In the genomic region with DNA sequence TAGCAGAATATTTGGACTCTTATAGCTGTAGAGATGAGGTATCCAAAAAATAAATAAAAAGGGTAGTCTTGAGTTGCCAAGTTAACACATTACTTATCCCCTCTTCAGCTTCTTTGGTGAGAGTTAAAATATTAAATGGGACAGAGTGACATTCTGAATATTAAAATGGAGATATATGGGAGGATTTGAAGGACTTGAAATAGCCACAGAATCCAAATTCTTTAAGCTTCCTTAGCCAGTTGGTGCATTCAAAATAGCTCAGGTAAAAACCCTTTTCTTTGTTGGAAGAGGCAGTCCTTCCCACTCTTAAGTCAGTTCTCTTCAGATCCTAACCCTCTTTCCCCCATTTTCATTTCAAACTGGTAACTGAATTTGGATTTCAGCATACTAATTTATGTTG, we compare ENCODE assay signal across 3 cellular contexts.
"Had no signal": no experiment of that assay in that cellular context is flagged by ENCODE, and none has a peak within 500 bp of the region (broad histone marks: within the 10 kb centered on the region; RNA-seq: fewer than 3 reads in every experiment).

No MANE protein-coding gene starts in this region.

- DNase-seq: GDM1, GF-D8 had no signal

- ATAC-seq: GM12878 had no signal

- H3K4me3 ChIP-seq: GM12878 had no signal
